Comparison of ENCODE assay signal across 24 cellular contexts in the genomic region with DNA sequence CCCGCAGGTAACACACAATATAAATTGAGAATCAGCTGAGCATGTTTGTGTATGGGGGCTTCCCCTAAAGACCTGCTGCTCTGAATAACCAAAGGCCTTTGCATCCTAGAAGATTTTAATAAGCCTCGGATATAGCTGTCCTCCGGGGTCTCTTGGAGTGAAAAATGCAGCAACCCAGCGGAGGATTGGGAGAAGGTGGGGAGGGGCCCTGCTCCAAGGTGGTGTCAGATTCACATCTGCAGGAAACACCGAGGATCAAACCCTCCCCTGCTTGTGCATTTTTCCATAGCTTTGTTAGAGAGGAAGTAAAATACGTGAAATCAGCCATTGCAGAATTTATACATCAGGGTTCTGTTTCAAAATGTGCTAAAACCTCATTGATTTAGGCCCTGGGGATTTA.
DNase-seq lines count a peak whose midpoint lies in the region; TF ChIP-seq lines count a peak whose summit lies in the region.
"Had no signal": no experiment of that assay in that cellular context is flagged by ENCODE, and none has a peak within 500 bp of the region (broad histone marks: within the 10 kb centered on the region; RNA-seq: fewer than 3 reads in every experiment).

No MANE protein-coding gene starts in this region.

- no peak overlapping the region for H3K4me3 ChIP-seq in BE2C (ENCODE audit: low read depth, low read length)
- H3K4me3 ChIP-seq: cardiac muscle cell, coronary artery, SK-N-MC, tibial artery had no signal

- no peaks in the 10 kb centered on the region for H3K27me3 ChIP-seq in BE2C
- H3K27me3 ChIP-seq: cardiac muscle cell had no signal

- no peaks in the 10 kb centered on the region for H3K36me3 ChIP-seq in BE2C
- H3K36me3 ChIP-seq: cardiac muscle cell, tibial artery had no signal

- no peaks in the 10 kb centered on the region for H3K9me3 ChIP-seq in BE2C
- H3K9me3 ChIP-seq: tibial artery had no signal

- DNase-seq in NCI-H1417 (lab: John Stamatoyannopoulos, UW) (peak in 2 of 3 experiments; percentile 55 to 63), NCI-H1417 treated with DMSO at 0.1 percent for 48 hours (lab: John Stamatoyannopoulos, UW) (no peak), NCI-H146 (lab: John Stamatoyannopoulos, UW) (peak; percentile 71), NCI-H69 (lab: John Stamatoyannopoulos, UW) (peak; percentile 33), mesenteric fat pad (ENCODE audit: low spot score) (peak; percentile 28), BE2C (no peak)
- no peak for DNase-seq in activated CD4-positive, alpha-beta T cell treated with anti-CD3 and anti-CD28 coated beads, Interleukin-2, amount 50 U/mL, for 1 hour
- DNase-seq in central memory CD4-positive, alpha-beta T cell = no peak
- DNase-seq: activated B cell treated with CpG ODN at 0.5 μM for 24 hours; activated CD8-positive, alpha-beta memory T cell treated with anti-CD3 and anti-CD28 coated beads, Interleukin-2, amount 10 ng/mL, durations not matched to agents 7 days and 5 days; activated T-cell treated with anti-CD3 and anti-CD28 coated beads, Interleukin-2, amount 50 U/mL, for 4 hours; AML-193; CD4-positive, alpha-beta memory T cell; effector memory CD8-positive, alpha-beta T cell; HCEC 1CT; MM.1S; naive B cell; NCI-H1694; NCI-H226; stimulated activated CD4-positive, alpha-beta T cell treated with anti-CD3 and anti-CD28 coated beads, Interleukin-4, amount 100 ng/mL, for 24 hours had no signal

- H3K4me1 ChIP-seq in BE2C = no peaks in the 10 kb centered on the region
- H3K4me1 ChIP-seq: tibial artery had no signal

- TF ChIP-seq CTCF in BE2C (IDR thresholded peaks at IDR 0.05; ENCODE audit: low read depth, low read length) = no peak

Comparison
In these comparisons a context has a peak if more than half of its experiments do, and no peak if none do; other contexts are left out.
1. DNase-seq: peak in NCI-H1417 (2 of 3), NCI-H146 (single experiment), NCI-H69 (single experiment) and mesenteric fat pad (single experiment); none in NCI-H1417 treated with DMSO at 0.1 percent for 48 hours (single experiment), BE2C (single experiment), activated CD4-positive, alpha-beta T cell treated with anti-CD3 and anti-CD28 coated beads, Interleukin-2, amount 50 U/mL, for 1 hour (single experiment) and central memory CD4-positive, alpha-beta T cell (single experiment).